20 cellular contexts compared by ENCODE assay signal in the genomic region with DNA sequence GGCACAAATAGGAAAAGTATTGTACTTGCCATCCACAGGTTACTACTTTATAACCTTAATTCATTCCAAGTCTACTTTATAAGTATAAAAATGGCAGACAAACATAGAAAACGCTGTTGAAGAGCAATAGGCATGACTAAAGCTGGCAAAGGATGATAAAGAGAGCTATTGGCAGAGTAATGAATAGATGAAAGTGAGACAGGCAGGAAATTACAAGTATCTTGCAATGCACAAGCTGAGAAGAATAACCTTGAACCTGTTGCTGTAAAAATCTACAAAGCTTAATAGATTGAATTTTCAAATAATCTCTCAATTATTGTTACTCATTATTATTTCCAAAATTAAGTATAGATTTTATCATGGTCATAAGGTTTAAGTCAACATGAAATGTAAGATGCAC. TPM values are rescaled to one million over a fixed set of nuclear protein-coding genes. Genes with fewer than 3 reads are reported as not detected.
DNase-seq lines count a peak whose midpoint lies in the region; ATAC-seq and TF ChIP-seq lines count a peak whose summit lies in the region.
"Had no signal": no experiment of that assay in that cellular context is flagged by ENCODE, and none has a peak within 500 bp of the region (broad histone marks: within the 10 kb centered on the region; RNA-seq: fewer than 3 reads in every experiment).

No MANE protein-coding gene starts in this region.

- no peak for TF ChIP-seq CTCF in smooth muscle cell (IDR thresholded peaks at IDR 0.05; ENCODE audit: borderline replicate concordance, insufficient read depth, poor library complexity, severe bottlenecking)
- TF ChIP-seq CTCF in gastroesophageal sphincter (IDR thresholded peaks at IDR 0.05): no peak

- H3K36me3 ChIP-seq in Karpas-422 (ENCODE audit: insufficient read depth, low read length) (peaks cover 82% of the 10 kb centered on the region), smooth muscle cell (ENCODE audit: low read depth) (no peaks in the 10 kb centered on the region), gastroesophageal sphincter (no peaks in the 10 kb centered on the region)
- H3K36me3 ChIP-seq: heart right ventricle, ovary, sigmoid colon had no signal

- H3K27me3 Mint-ChIP-seq in activated T-cell treated with anti-CD3 and anti-CD28 coated beads, Interleukin-2, amount 50 U/mL, for 72 hours (ENCODE audit: low read depth): no peaks in the 10 kb centered on the region
- H3K27me3 Mint-ChIP-seq: activated B cell treated with CpG ODN at 0.5 μM for 24 hours; central memory CD8-positive, alpha-beta T cell had no signal

- peak overlapping the region; percentile 21 to 80 for H3K4me3 Mint-ChIP-seq in activated T-cell treated with anti-CD3 and anti-CD28 coated beads, Interleukin-2, amount 50 U/mL, for 72 hours
- H3K4me3 Mint-ChIP-seq: activated B cell treated with CpG ODN at 0.5 μM for 24 hours; central memory CD8-positive, alpha-beta T cell had no signal

- peak overlapping the region; percentile 78 for H3K27ac Mint-ChIP-seq in activated T-cell treated with anti-CD3 and anti-CD28 coated beads, Interleukin-2, amount 50 U/mL, for 72 hours
- H3K27ac Mint-ChIP-seq in activated naive CD4-positive, alpha-beta T cell treated with anti-CD3 and anti-CD28 coated beads, Interleukin-2, amount 50 U/mL, for 72 hours: peak overlapping the region; percentile 67 to 89
- H3K27ac Mint-ChIP-seq: activated B cell treated with CpG ODN at 0.5 μM for 24 hours had no signal

- peak overlapping the region; percentile 19 for H3K4me2 ChIP-seq in Karpas-422 (ENCODE audit: low read depth, low read length, poor library complexity, severe bottlenecking)
- peak overlapping the region; percentile 71 for H3K4me2 ChIP-seq in smooth muscle cell

- H2AFZ ChIP-seq in Karpas-422 (ENCODE audit: low read length): no peak overlapping the region
- H2AFZ ChIP-seq in smooth muscle cell (ENCODE audit: low read depth): no peak overlapping the region

- H3K4me1 ChIP-seq in Karpas-422 (ENCODE audit: low read length) (peaks cover 100% of the 10 kb centered on the region), smooth muscle cell (ENCODE audit: low read depth) (peaks cover 24% of the 10 kb centered on the region), gastroesophageal sphincter (peaks cover 0 to 79% (median 18%) of the 10 kb centered on the region in 3 donors)

- no peaks in the 10 kb centered on the region for H3K9me3 Mint-ChIP-seq in activated T-cell treated with anti-CD3 and anti-CD28 coated beads, Interleukin-2, amount 50 U/mL, for 72 hours
- H3K9me3 Mint-ChIP-seq in activated naive CD4-positive, alpha-beta T cell treated with anti-CD3 and anti-CD28 coated beads, Interleukin-2, amount 50 U/mL, for 72 hours: no peaks in the 10 kb centered on the region
- H3K9me3 Mint-ChIP-seq: activated B cell treated with CpG ODN at 0.5 μM for 24 hours; central memory CD8-positive, alpha-beta T cell had no signal

- H3F3A ChIP-seq in smooth muscle cell (ENCODE audit: low read depth): peaks cover 8% of the 10 kb centered on the region

- no peaks in the 10 kb centered on the region for H3K27me3 ChIP-seq in Karpas-422 (ENCODE audit: low read length)
- H3K27me3 ChIP-seq in smooth muscle cell (ENCODE audit: low read depth): no peaks in the 10 kb centered on the region
- no peaks in the 10 kb centered on the region for H3K27me3 ChIP-seq in gastroesophageal sphincter
- H3K27me3 ChIP-seq: heart right ventricle, ovary, sigmoid colon had no signal

- peaks cover 7 to 15% of the 10 kb centered on the region in 2 donors for H3K36me3 Mint-ChIP-seq in activated T-cell treated with anti-CD3 and anti-CD28 coated beads, Interleukin-2, amount 50 U/mL, for 72 hours (ENCODE audit: insufficient read depth in 2 of 2)
- H3K36me3 Mint-ChIP-seq in activated naive CD4-positive, alpha-beta T cell treated with anti-CD3 and anti-CD28 coated beads, Interleukin-2, amount 50 U/mL, for 72 hours: peaks cover 4 to 24% of the 10 kb centered on the region in 2 donors

- TF ChIP-seq EP300 in gastroesophageal sphincter (IDR thresholded peaks at IDR 0.05): no peak

- no peak for TF ChIP-seq POLR2A in gastroesophageal sphincter (IDR thresholded peaks at IDR 0.05)

- no peaks in the 10 kb centered on the region for H3K9me2 ChIP-seq in Karpas-422 (replicated peaks; ENCODE audit: insufficient read depth, low read length)

- H3K27ac ChIP-seq in Karpas-422 (ENCODE audit: low read length) (peak overlapping the region; percentile 57), smooth muscle cell (ENCODE audit: low read depth) (peak overlapping the region; percentile 93), gastroesophageal sphincter (no peak overlapping the region)
- H3K27ac ChIP-seq: ovary, RWPE1 had no signal

- H3K9me3 ChIP-seq in Karpas-422 (ENCODE audit: low read length) (no peaks in the 10 kb centered on the region), smooth muscle cell (replicated peaks; ENCODE audit: low read depth) (no peaks in the 10 kb centered on the region), gastroesophageal sphincter (no peaks in the 10 kb centered on the region)
- H3K9me3 ChIP-seq: heart right ventricle, ovary, sigmoid colon had no signal

- H4K20me1 ChIP-seq in Karpas-422 (ENCODE audit: insufficient read depth, low read depth, low read length) (peaks cover 8% of the 10 kb centered on the region; the same call in 1 of the 2 replicates), smooth muscle cell (ENCODE audit: low read depth) (peaks cover 18% of the 10 kb centered on the region)

- no peak overlapping the region for H3K9ac ChIP-seq in Karpas-422 (ENCODE audit: low read length)
- H3K9ac ChIP-seq in smooth muscle cell (ENCODE audit: low read depth): no peak overlapping the region

- H3K4me3 ChIP-seq in Karpas-422 (ENCODE audit: low read length) (no peak overlapping the region), smooth muscle cell (no peak overlapping the region), gastroesophageal sphincter (no peak overlapping the region)
- H3K4me3 ChIP-seq: heart right ventricle, lung, ovary, sigmoid colon had no signal

- H3K79me2 ChIP-seq in Karpas-422 (ENCODE audit: low read length) (peaks cover 100% of the 10 kb centered on the region), smooth muscle cell (ENCODE audit: low read depth) (peaks cover 85% of the 10 kb centered on the region)

- peaks cover 95% of the 10 kb centered on the region for H3K4me1 Mint-ChIP-seq in activated T-cell treated with anti-CD3 and anti-CD28 coated beads, Interleukin-2, amount 50 U/mL, for 72 hours (ENCODE audit: low read depth)

- no peak for DNase-seq in activated T-cell treated with anti-CD3 and anti-CD28 coated beads, Interleukin-2, amount 50 U/mL, for 72 hours
- no peak for DNase-seq in activated T-cell treated with anti-CD3 and anti-CD28 coated beads, Interleukin-2, amount 50 U/mL, for 1 hour
- DNase-seq in Karpas-422 (no peak), smooth muscle cell (lab: John Stamatoyannopoulos, UW; ENCODE audit: unreplicated experiment) (no peak), NCI-H226 (no peak), NCI-H1092 treated with DMSO at 0.1 percent for 48 hours (lab: John Stamatoyannopoulos, UW) (no peak)
- no peak for DNase-seq in activated naive CD4-positive, alpha-beta T cell treated with anti-CD3 and anti-CD28 coated beads, Interleukin-2, amount 50 U/mL, for 72 hours (ENCODE audit: low spot score in 2 of 2)
- DNase-seq: activated B cell treated with CpG ODN at 0.5 μM for 24 hours; COR-L47; effector memory CD4-positive, alpha-beta T cell; GOT3; heart right ventricle; NCI-H1436 treated with DMSO at 0.1 percent for 48 hours; ovary; sigmoid colon; stimulated activated CD4-positive, alpha-beta T cell treated with anti-CD3 and anti-CD28 coated beads, Interleukin-1b, Interleukin-23, amount 100 ng/mL, for 48 hours had no signal

- ATAC-seq in activated T-cell treated with anti-CD3 and anti-CD28 coated beads, Interleukin-2, amount 50 U/mL, for 72 hours (replicated peaks in 1 of 2): peak; percentile 33 to 37
- ATAC-seq in activated naive CD4-positive, alpha-beta T cell treated with anti-CD3 and anti-CD28 coated beads, Interleukin-2, amount 50 U/mL, for 72 hours: peak; percentile 32 to 33
- no peak for ATAC-seq in gastroesophageal sphincter
- ATAC-seq: heart right ventricle had no signal

- 72% methylated on average over 1 of the region's 1 CpG for WGBS in smooth muscle cell (ENCODE audit: low lambda C conversion rate)
- WGBS in gastroesophageal sphincter (ENCODE audit: low coverage in 1 of 2), 2 donors: 60% methylated on average over 1 of the region's 1 CpG

RNA-seq across cellular contexts. Expression of a gene that starts 8.8 kb away (rescaled TPM):
- 10 to 100 TPM; 33.1 to 59.4 TPM for total RNA-seq in activated T-cell treated with anti-CD3 and anti-CD28 coated beads, Interleukin-2, amount 50 U/mL, for 72 hours
- total RNA-seq in Karpas-422 (2014; rRNA removed; shearing (Covaris generic); ENCODE audit: low replicate concordance): 49.9 and 90.7 TPM in 2 replicates
- total RNA-seq in activated naive CD4-positive, alpha-beta T cell treated with anti-CD3 and anti-CD28 coated beads, Interleukin-2, amount 50 U/mL, for 72 hours: 10 to 100 TPM; 32.7 to 38.7 TPM
- total RNA-seq in smooth muscle cell: 59.2 and 61.0 TPM in 2 replicates
- polyA plus RNA-seq in smooth muscle cell: 16.2 and 18.6 TPM in 2 replicates
- total RNA-seq in gastroesophageal sphincter: 10 to 100 TPM; 13.1 to 22.4 (median 20.5) TPM

Comparison
In these comparisons a context has a peak if more than half of its experiments do, and no peak if none do; other contexts are left out.
1. H3K27ac ChIP-seq: peak in Karpas-422 (single experiment) and smooth muscle cell (single experiment); none in gastroesophageal sphincter (0 of 4).